Comparison of ENCODE assay signal across 15 cellular contexts in the genomic region with DNA sequence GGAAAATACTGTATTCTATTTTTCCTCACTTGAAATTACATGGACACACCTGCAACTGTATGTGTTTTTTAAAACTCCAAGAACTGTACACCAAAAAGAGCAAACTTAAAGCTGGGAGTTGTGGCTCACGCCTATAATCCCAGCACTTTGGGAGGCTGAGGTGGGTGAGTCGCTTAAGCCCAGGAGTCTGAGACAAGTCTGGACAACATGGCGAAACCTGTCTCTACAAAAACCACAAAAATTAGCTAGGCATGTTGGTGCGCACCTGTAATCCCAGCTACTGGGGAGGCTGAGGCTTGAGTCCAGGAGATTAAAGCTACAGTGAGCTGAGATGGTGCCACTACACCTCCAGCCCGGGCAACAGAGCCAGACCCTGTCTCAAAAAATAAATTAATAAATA.
DNase-seq lines count a peak whose midpoint lies in the region; ATAC-seq and TF ChIP-seq lines count a peak whose summit lies in the region.
"Had no signal": no experiment of that assay in that cellular context is flagged by ENCODE, and none has a peak within 500 bp of the region (broad histone marks: within the 10 kb centered on the region; RNA-seq: fewer than 3 reads in every experiment).

No MANE protein-coding gene starts in this region.

- intact Hi-C loops in left ventricle myocardium inferior (cut with micrococcal nuclease): no loop called here
- intact Hi-C loops in heart left ventricle (cut with DNase I): loop anchor here in 5 of 10 donors (10.0 kb wide), 4 partner anchors 115 to 385 kb away; no protein-coding TSS in a partner anchor

- H3K27ac ChIP-seq in left ventricle myocardium inferior (replicated peaks) (peak overlapping the region; percentile 64), heart left ventricle (peak overlapping the region in 2 of 12 donors; percentile 8 to 65)
- H3K27ac ChIP-seq: BLaER1 treated with 17β-estradiol and CSF1 and Interleukin-3, amounts not matched to agents 10 nM and 100 nM had no signal

- peaks cover 15% of the 10 kb centered on the region for H3K4me1 ChIP-seq in left ventricle myocardium inferior
- H3K4me1 ChIP-seq in heart left ventricle: peaks cover 0 to 8% (median 0%) of the 10 kb centered on the region in 12 donors

- H3K36me3 ChIP-seq in left ventricle myocardium inferior (no peaks in the 10 kb centered on the region), heart left ventricle (no peaks in the 10 kb centered on the region)
- H3K36me3 ChIP-seq: BLaER1 treated with 17β-estradiol and CSF1 and Interleukin-3, amounts not matched to agents 10 nM and 100 nM had no signal

- H3K4me3 ChIP-seq in left ventricle myocardium inferior (no peak overlapping the region), heart left ventricle (no peak overlapping the region)
- H3K4me3 ChIP-seq: BLaER1 treated with 17β-estradiol and CSF1 and Interleukin-3, amounts not matched to agents 10 nM and 100 nM; GM23338 had no signal

- TF ChIP-seq CTCF in left ventricle myocardium inferior (IDR thresholded peaks at IDR 0.05; ENCODE audit: borderline replicate concordance): no peak
- no peak for TF ChIP-seq CTCF in heart left ventricle (IDR thresholded peaks at IDR 0.05)
- TF ChIP-seq CTCF in nephron (IDR thresholded peaks at IDR 0.05; ENCODE audit: unreplicated experiment in 3 of 3): no peak

- ATAC-seq in heart left ventricle (no peak), esophagus mucosa (peak; percentile 62), GM19463 (IDR thresholded peaks at IDR 0.05; ENCODE audit: unreplicated experiment) (no peak), HG02981 (IDR thresholded peaks at IDR 0.05; ENCODE audit: unreplicated experiment) (no peak)
- ATAC-seq: GM23338 had no signal

- peaks cover 10% of the 10 kb centered on the region for H3K4me1 Mint-ChIP-seq in nephron
- H3K4me1 Mint-ChIP-seq: CD4-positive, CD25-positive, alpha-beta regulatory T cell; IgD-negative memory B cell had no signal

- no peak overlapping the region for H3K4me3 Mint-ChIP-seq in nephron
- H3K4me3 Mint-ChIP-seq: CD4-positive, CD25-positive, alpha-beta regulatory T cell; GM23338; IgD-negative memory B cell had no signal

- TF ChIP-seq POLR2A in heart left ventricle (IDR thresholded peaks at IDR 0.05): no peak

- no peaks in the 10 kb centered on the region for H3K36me3 Mint-ChIP-seq in nephron (ENCODE audit: low read depth)
- H3K36me3 Mint-ChIP-seq: CD4-positive, CD25-positive, alpha-beta regulatory T cell had no signal

- peaks cover 8% of the 10 kb centered on the region for H3K9me3 Mint-ChIP-seq in nephron

- H3K27me3 Mint-ChIP-seq in nephron (ENCODE audit: low read depth): peaks cover 15% of the 10 kb centered on the region
- H3K27me3 Mint-ChIP-seq: CD4-positive, CD25-positive, alpha-beta regulatory T cell; IgD-negative memory B cell had no signal

- WGBS in heart left ventricle, 4 donors: 90 to 95% (median 93%) methylated on average over 5 of the region's 5 CpGs

- H3K9me3 ChIP-seq in left ventricle myocardium inferior (replicated peaks) (peaks cover 6% of the 10 kb centered on the region), heart left ventricle (peaks cover 0 to 8% (median 0%) of the 10 kb centered on the region in 12 donors)

- DNase-seq in left ventricle myocardium inferior: no peak
- DNase-seq in heart left ventricle: no peak
- DNase-seq in ureter (ENCODE audit: low spot score): no peak
- DNase-seq: 8988T; Calu3; CD4-positive, CD25-positive, alpha-beta regulatory T cell; DMS 273 treated with DMSO at 0.1 percent for 48 hours; H7 had no signal

- H3K27me3 ChIP-seq in left ventricle myocardium inferior (ENCODE audit: low read depth) (peaks cover 33% of the 10 kb centered on the region), heart left ventricle (peaks cover 0 to 5% (median 0%) of the 10 kb centered on the region in 9 donors)

- peak overlapping the region in 2 of 3 experiments; percentile 73 to 90 for H3K27ac Mint-ChIP-seq in nephron
- H3K27ac Mint-ChIP-seq: CD4-positive, CD25-positive, alpha-beta regulatory T cell; GM23338; IgD-negative memory B cell had no signal
